9 cellular contexts compared by ENCODE assay signal in the genomic region with DNA sequence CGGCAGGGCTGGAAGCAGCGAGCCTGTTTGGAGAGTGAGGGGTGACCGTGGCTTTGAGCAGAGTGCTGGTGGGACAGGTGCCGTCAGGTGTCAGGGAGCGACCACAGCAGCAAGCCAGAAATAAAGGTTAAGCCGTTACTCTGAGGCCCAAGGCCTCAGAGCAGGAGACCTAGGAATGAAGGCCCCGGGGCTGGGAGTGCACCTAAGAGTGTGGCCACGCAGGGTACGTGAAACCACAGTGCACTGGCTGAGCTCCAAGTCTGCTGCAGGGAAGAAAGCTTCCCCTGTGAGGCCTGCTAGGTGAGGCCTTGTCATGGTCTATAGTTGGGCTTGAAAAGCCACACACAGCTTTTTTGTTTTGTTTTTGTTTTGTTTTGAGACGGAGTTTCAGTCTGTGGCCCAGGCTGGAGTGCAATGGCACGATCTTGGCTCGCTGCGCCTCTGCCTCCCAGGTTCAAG. TPM values are rescaled to one million over a fixed set of nuclear protein-coding genes. Genes with fewer than 3 reads are reported as not detected.
DNase-seq lines count a peak whose midpoint lies in the region; ATAC-seq, FAIRE-seq and TF ChIP-seq lines count a peak whose summit lies in the region.
"Had no signal": no experiment of that assay in that cellular context is flagged by ENCODE, and none has a peak within 500 bp of the region (broad histone marks: within the 10 kb centered on the region; RNA-seq: fewer than 3 reads in every experiment).

No MANE protein-coding gene starts in this region.

- DNase-seq in activated CD8-positive, alpha-beta memory T cell treated with anti-CD3 and anti-CD28 coated beads for 24 hours: peak; percentile 78
- peak; percentile 34 to 35 for DNase-seq in stimulated activated CD8-positive, alpha-beta memory T cell treated with anti-CD3 and anti-CD28 coated beads, Interleukin-7, amount 100 ng/mL, for 1 hour (ENCODE audit: low read depth in 2 of 2)
- DNase-seq in GM12892 (ENCODE audit: insufficient read length) (no peak), NCI-H2029 treated with DMSO at 0.1 percent for 48 hours (lab: John Stamatoyannopoulos, UW) (no peak), HepG2 (ENCODE audit: low spot score) (no peak)
- DNase-seq: NCI-H2029 had no signal

- no peak overlapping the region for H3K4me2 ChIP-seq in HepG2 (ENCODE audit: low read depth, low read length)

- H3K36me3 ChIP-seq in HepG2 (replicated peaks in 1 of 2; ENCODE audit: control insufficient read depth in 1 of 2, insufficient read depth in 2 of 2, low read length in 2 of 2): peaks cover 8 to 35% of the 10 kb centered on the region in 2 experiments

- no peaks in the 10 kb centered on the region for H3K79me2 ChIP-seq in HepG2 (ENCODE audit: insufficient read depth, low read length)

- in situ Hi-C loops in HepG2 (cut with HindIII; ENCODE audit: extremely low pct_ligation_motif_present, low pct_unique_long_range_greater_than_20kb): no loop called here

- H4K20me1 ChIP-seq in HepG2 (ENCODE audit: insufficient read depth, low read length): no peaks in the 10 kb centered on the region

- no peak overlapping the region for H2AFZ ChIP-seq in HepG2 (ENCODE audit: low read length)

- no peak for TF ChIP-seq RAD21 in HepG2 (CRISPR knock-in tag; IDR thresholded peaks at IDR 0.05)

- H3K27me3 ChIP-seq in HepG2 (ENCODE audit: control insufficient read depth in 1 of 2, insufficient read depth in 2 of 2, low read length in 2 of 2): no peaks in the 10 kb centered on the region

- H3K9ac ChIP-seq in HepG2 (ENCODE audit: insufficient read depth, low read depth, low read length): no peak overlapping the region

- no peak for TF ChIP-seq CTCF in HepG2 (CRISPR knock-in tag; IDR thresholded peaks at IDR 0.05)

- CTCF ChIA-PET in HepG2 (lab: Yijun Ruan, JAX; ENCODE audit: low intra/inter-chr PET ratio, low total read pairs): no interaction called here

- peak; percentile 52 for ATAC-seq in HG03159 (IDR thresholded peaks at IDR 0.05; ENCODE audit: unreplicated experiment)
- peak; percentile 66 for ATAC-seq in esophagus mucosa
- ATAC-seq in HepG2: no peak
- ATAC-seq in HG02571 (IDR thresholded peaks at IDR 0.05; ENCODE audit: unreplicated experiment): no peak

- intact Hi-C loops in HepG2 (cut with micrococcal nuclease; ENCODE audit: unreplicated experiment): no loop called here

- H3K4me1 ChIP-seq in HepG2 (ENCODE audit: insufficient read depth, low read length): peaks cover 10% of the 10 kb centered on the region

- FAIRE-seq in GM12892 (lab: Jason Lieb, UNC) (no peak), HepG2 (lab: Jason Lieb, UNC) (no peak)

- H3K9me3 ChIP-seq in HepG2 (ENCODE audit: low read length): no peaks in the 10 kb centered on the region

- no peak overlapping the region for H3K27ac ChIP-seq in HepG2 (ENCODE audit: extremely low read length, insufficient read depth, low read length)

- 97% methylated on average over 13 of the region's 13 CpGs for WGBS in HepG2 (ENCODE audit: low lambda C conversion rate)

- TF ChIP-seq EP300 in HepG2 (IDR thresholded peaks at IDR 0.05; ENCODE audit: low read depth in 2 of 2, low read length in 2 of 2): no peak
- no peak for TF ChIP-seq EP300 in HepG2 (CRISPR knock-in tag; IDR thresholded peaks at IDR 0.05; ENCODE audit: borderline replicate concordance)

- no TSS peak for BruUV-seq in HepG2 (replicated peaks; lab: Mats Ljungman, UMichigan)

- no peak overlapping the region for H3K4me3 ChIP-seq in HepG2 (replicated peaks in 1 of 3; ENCODE audit: insufficient read depth in 1 of 3, low read depth in 2 of 3, low read length in 3 of 3)

- TF ChIP-seq POLR2A in GM12892 (IDR thresholded peaks at IDR 0.05; ENCODE audit: low read depth, low read length): no peak
- TF ChIP-seq POLR2A in HepG2 (IDR thresholded peaks at IDR 0.05; ENCODE audit: insufficient read depth in 1 of 2, low read depth in 2 of 2, low read length in 2 of 2): no peak

- POLR2A ChIA-PET in HepG2 (lab: Yijun Ruan, JAX): no interaction called here

TF ChIP-seq in HepG2, 621 proteins besides CTCF, POLR2A, EP300 and RAD21:
- TF ChIP-seq, protein P1, sequence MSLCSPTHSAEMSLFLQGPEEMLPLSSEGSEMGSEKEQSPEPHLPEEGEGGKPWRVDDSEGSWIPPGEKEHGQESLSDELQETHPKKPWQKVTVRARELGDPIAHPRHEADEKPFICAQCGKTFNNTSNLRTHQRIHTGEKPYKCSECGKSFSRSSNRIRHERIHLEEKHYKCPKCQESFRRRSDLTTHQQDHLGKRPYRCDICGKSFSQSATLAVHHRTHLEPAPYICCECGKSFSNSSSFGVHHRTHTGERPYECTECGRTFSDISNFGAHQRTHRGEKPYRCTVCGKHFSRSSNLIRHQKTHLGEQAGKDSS (CRISPR knock-in tag; IDR thresholded peaks at IDR 0.05; ENCODE audit: borderline replicate concordance, low read depth): no peak
- TF ChIP-seq, protein P2, sequence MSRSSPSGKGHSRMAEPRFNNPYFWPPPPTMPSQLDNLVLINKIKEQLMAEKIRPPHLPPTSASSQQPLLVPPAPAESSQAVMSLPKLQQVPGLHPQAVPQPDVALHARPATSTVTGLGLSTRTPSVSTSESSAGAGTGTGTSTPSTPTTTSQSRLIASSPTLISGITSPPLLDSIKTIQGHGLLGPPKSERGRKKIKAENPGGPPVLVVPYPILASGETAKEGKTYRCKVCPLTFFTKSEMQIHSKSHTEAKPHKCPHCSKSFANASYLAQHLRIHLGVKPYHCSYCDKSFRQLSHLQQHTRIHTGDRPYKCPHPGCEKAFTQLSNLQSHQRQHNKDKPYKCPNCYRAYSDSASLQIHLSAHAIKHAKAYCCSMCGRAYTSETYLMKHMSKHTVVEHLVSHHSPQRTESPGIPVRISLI (CRISPR knock-in tag; IDR thresholded peaks at IDR 0.05; ENCODE audit: borderline replicate concordance): no peak

RNA-seq across cellular contexts. Expression of a gene that starts 8.7 kb away (rescaled TPM):
- total RNA-seq in esophagus mucosa: 8.0 TPM
- polyA plus RNA-seq in GM12892 (2012; ENCODE audit: missing spikeins): 7.2 TPM
- total RNA-seq in HepG2 (2016; rRNA removed; fragmentation: Illumina TruSeq; extraction: Trizol): 19.5 and 25.9 TPM in 2 replicates
- 11.0 and 15.5 TPM in 2 replicates for total RNA-seq in HepG2 (2016; cell fraction: cytosol; rRNA removed; fragmentation: Illumina TruSeq; extraction: Trizol; ENCODE audit: low read depth)
- total RNA-seq in HepG2 (2016; cell fraction: insoluble cytoplasmic fraction; rRNA removed; fragmentation: Illumina TruSeq; extraction: Trizol): 18.5 and 28.6 TPM in 2 replicates
- total RNA-seq in HepG2 (2016; cell fraction: membrane; rRNA removed; fragmentation: Illumina TruSeq; extraction: Trizol): 6.7 and 9.0 TPM in 2 replicates
- 12.3 and 17.1 TPM in 2 replicates for total RNA-seq in HepG2 (2016; cell fraction: nucleus; rRNA removed; fragmentation: Illumina TruSeq; extraction: Trizol)
- 3.5 and 6.0 TPM in 2 replicates for polyA plus RNA-seq in HepG2 (2011; rRNA removed)
- polyA plus RNA-seq in HepG2 (2011; cell fraction: cytosol; rRNA removed): 2.9 and 3.9 TPM in 2 replicates
- 1.9 and 4.4 TPM in 2 replicates for polyA plus RNA-seq in HepG2 (2011; cell fraction: nucleus; rRNA removed)
- 5.2 and 6.8 TPM in 2 replicates for polyA plus RNA-seq in HepG2 (2012)
- polyA plus RNA-seq in HepG2 (2016; cell fraction: cytosol; fragmentation: Illumina TruSeq; extraction: Trizol; ENCODE audit: low read depth): 3.4 and 3.8 TPM in 2 replicates
- 22.5 and 28.8 TPM in 2 replicates for polyA plus RNA-seq in HepG2 (2016; cell fraction: insoluble cytoplasmic fraction; fragmentation: Illumina TruSeq; extraction: Trizol; ENCODE audit: low read depth)
- polyA plus RNA-seq in HepG2 (2016; cell fraction: membrane; fragmentation: Illumina TruSeq; extraction: Trizol; ENCODE audit: low read depth): 5.0 and 5.3 TPM in 2 replicates
- polyA plus RNA-seq in HepG2 (2016; cell fraction: nucleus; fragmentation: Illumina TruSeq; extraction: Trizol; ENCODE audit: insufficient read depth, low read depth): 12.9 and 20.1 TPM in 2 replicates
- polyA minus RNA-seq in HepG2 (2011; rRNA and poly(A)+ RNA removed; ENCODE audit: low replicate concordance): 3.6 and 12.3 TPM in 2 replicates
- polyA minus RNA-seq in HepG2 (2011; cell fraction: cytosol; rRNA and poly(A)+ RNA removed): 5.9 and 8.1 TPM in 2 replicates
- polyA minus RNA-seq in HepG2 (2011; cell fraction: nucleus; rRNA and poly(A)+ RNA removed): 6.7 and 9.6 TPM in 2 replicates

RNA-seq across cellular contexts. Expression of a gene that starts 14.2 kb away (rescaled TPM):
- not detected for total RNA-seq in esophagus mucosa
- not detected for polyA plus RNA-seq in GM12892 (2012; ENCODE audit: missing spikeins)
- total RNA-seq in HepG2 (2016; rRNA removed; fragmentation: Illumina TruSeq; extraction: Trizol): not detected in 2 replicates
- not detected in 2 replicates for total RNA-seq in HepG2 (2016; cell fraction: cytosol; rRNA removed; fragmentation: Illumina TruSeq; extraction: Trizol; ENCODE audit: low read depth)
- not detected in 2 replicates for total RNA-seq in HepG2 (2016; cell fraction: insoluble cytoplasmic fraction; rRNA removed; fragmentation: Illumina TruSeq; extraction: Trizol)
- total RNA-seq in HepG2 (2016; cell fraction: membrane; rRNA removed; fragmentation: Illumina TruSeq; extraction: Trizol): not detected in 2 replicates
- total RNA-seq in HepG2 (2016; cell fraction: nucleus; rRNA removed; fragmentation: Illumina TruSeq; extraction: Trizol): not detected in 2 replicates
- polyA plus RNA-seq in HepG2 (2011; rRNA removed): not detected in 2 replicates
- not detected in 2 replicates for polyA plus RNA-seq in HepG2 (2011; cell fraction: cytosol; rRNA removed)
- polyA plus RNA-seq in HepG2 (2011; cell fraction: nucleus; rRNA removed): not detected in 2 replicates
- not detected in 2 replicates for polyA plus RNA-seq in HepG2 (2012)
- polyA plus RNA-seq in HepG2 (2016; cell fraction: cytosol; fragmentation: Illumina TruSeq; extraction: Trizol; ENCODE audit: low read depth): not detected in 2 replicates
- not detected in 2 replicates for polyA plus RNA-seq in HepG2 (2016; cell fraction: insoluble cytoplasmic fraction; fragmentation: Illumina TruSeq; extraction: Trizol; ENCODE audit: low read depth)
- polyA plus RNA-seq in HepG2 (2016; cell fraction: membrane; fragmentation: Illumina TruSeq; extraction: Trizol; ENCODE audit: low read depth): not detected in 2 replicates
- polyA plus RNA-seq in HepG2 (2016; cell fraction: nucleus; fragmentation: Illumina TruSeq; extraction: Trizol; ENCODE audit: insufficient read depth, low read depth): not detected in 2 replicates
- polyA minus RNA-seq in HepG2 (2011; rRNA and poly(A)+ RNA removed; ENCODE audit: low replicate concordance): not detected in 2 replicates
- polyA minus RNA-seq in HepG2 (2011; cell fraction: cytosol; rRNA and poly(A)+ RNA removed): not detected in 2 replicates
- not detected in 2 replicates for polyA minus RNA-seq in HepG2 (2011; cell fraction: nucleus; rRNA and poly(A)+ RNA removed)

Comparison
In these comparisons a context has a peak if more than half of its experiments do, and no peak if none do; other contexts are left out.
1. ATAC-seq: peak in HG03159 (single experiment) and esophagus mucosa (single experiment); none in HepG2 (single experiment) and HG02571 (single experiment).
2. DNase-seq: peak in activated CD8-positive, alpha-beta memory T cell treated with anti-CD3 and anti-CD28 coated beads for 24 hours (single experiment) and stimulated activated CD8-positive, alpha-beta memory T cell treated with anti-CD3 and anti-CD28 coated beads, Interleukin-7, amount 100 ng/mL, for 1 hour (2 of 2); none in GM12892 (single experiment), NCI-H2029 treated with DMSO at 0.1 percent for 48 hours (single experiment) and HepG2 (single experiment).